ENCODE assay signal across 1 cellular context in the genomic region with DNA sequence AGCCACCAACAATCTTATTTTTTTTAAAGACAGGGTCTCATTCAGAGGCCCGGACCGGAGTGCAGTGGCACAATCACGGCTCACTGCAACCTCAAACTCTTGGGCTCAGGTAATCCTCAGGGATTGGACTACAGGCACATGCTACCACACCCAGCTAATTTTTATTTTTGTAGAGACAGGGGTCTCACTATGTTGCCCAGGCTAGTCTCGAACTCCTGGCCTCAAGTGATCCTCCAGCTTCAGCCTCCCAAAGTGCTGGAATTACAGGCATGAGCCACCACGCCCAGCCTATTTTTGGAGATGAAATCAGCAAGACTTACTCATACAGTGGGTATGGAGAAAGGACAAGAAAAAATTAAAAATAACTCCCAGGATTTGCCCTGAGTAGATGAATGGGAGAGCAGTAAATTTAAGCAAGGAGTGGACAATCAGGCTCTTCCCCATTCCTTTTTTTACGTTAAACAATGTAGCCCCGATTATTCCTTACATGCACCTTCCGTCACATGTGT.
A peak's percentile ranks its signal among the peaks of the same experiment; 100 is the strongest.
TF ChIP-seq lines count a peak whose summit lies in the region.

No MANE protein-coding gene starts in this region.

TF ChIP-seq in SK-N-SH, 30 proteins besides CTCF, POLR2A, EP300 and RAD21:
- TF ChIP-seq, protein P1, sequence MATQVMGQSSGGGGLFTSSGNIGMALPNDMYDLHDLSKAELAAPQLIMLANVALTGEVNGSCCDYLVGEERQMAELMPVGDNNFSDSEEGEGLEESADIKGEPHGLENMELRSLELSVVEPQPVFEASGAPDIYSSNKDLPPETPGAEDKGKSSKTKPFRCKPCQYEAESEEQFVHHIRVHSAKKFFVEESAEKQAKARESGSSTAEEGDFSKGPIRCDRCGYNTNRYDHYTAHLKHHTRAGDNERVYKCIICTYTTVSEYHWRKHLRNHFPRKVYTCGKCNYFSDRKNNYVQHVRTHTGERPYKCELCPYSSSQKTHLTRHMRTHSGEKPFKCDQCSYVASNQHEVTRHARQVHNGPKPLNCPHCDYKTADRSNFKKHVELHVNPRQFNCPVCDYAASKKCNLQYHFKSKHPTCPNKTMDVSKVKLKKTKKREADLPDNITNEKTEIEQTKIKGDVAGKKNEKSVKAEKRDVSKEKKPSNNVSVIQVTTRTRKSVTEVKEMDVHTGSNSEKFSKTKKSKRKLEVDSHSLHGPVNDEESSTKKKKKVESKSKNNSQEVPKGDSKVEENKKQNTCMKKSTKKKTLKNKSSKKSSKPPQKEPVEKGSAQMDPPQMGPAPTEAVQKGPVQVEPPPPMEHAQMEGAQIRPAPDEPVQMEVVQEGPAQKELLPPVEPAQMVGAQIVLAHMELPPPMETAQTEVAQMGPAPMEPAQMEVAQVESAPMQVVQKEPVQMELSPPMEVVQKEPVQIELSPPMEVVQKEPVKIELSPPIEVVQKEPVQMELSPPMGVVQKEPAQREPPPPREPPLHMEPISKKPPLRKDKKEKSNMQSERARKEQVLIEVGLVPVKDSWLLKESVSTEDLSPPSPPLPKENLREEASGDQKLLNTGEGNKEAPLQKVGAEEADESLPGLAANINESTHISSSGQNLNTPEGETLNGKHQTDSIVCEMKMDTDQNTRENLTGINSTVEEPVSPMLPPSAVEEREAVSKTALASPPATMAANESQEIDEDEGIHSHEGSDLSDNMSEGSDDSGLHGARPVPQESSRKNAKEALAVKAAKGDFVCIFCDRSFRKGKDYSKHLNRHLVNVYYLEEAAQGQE (IDR thresholded peaks at IDR 0.05; ENCODE audit: low read depth, low read length), result no peak
- TF ChIP-seq GATA2 (CRISPR knock-in tag; IDR thresholded peaks at IDR 0.05) (no peak), JUND (IDR thresholded peaks at IDR 0.05) (no peak), MEF2A (IDR thresholded peaks at IDR 0.05; ENCODE audit: borderline replicate concordance, low read depth) (peak; percentile 74; the same call in 1 of the 2 replicates), FOXJ3 (CRISPR knock-in tag; IDR thresholded peaks at IDR 0.05) (no peak), TEAD4 (IDR thresholded peaks at IDR 0.05; ENCODE audit: borderline replicate concordance, insufficient read depth) (no peak), RXRA (IDR thresholded peaks at IDR 0.05; ENCODE audit: borderline replicate concordance, low read depth) (no peak), MXI1 (IDR thresholded peaks at IDR 0.05; ENCODE audit: low read depth, low read length) (no peak)
TF ChIP-seq in SK-N-SH: peak in this region for 1.
